Comparison of ENCODE assay signal across 8 cellular contexts in the genomic region with DNA sequence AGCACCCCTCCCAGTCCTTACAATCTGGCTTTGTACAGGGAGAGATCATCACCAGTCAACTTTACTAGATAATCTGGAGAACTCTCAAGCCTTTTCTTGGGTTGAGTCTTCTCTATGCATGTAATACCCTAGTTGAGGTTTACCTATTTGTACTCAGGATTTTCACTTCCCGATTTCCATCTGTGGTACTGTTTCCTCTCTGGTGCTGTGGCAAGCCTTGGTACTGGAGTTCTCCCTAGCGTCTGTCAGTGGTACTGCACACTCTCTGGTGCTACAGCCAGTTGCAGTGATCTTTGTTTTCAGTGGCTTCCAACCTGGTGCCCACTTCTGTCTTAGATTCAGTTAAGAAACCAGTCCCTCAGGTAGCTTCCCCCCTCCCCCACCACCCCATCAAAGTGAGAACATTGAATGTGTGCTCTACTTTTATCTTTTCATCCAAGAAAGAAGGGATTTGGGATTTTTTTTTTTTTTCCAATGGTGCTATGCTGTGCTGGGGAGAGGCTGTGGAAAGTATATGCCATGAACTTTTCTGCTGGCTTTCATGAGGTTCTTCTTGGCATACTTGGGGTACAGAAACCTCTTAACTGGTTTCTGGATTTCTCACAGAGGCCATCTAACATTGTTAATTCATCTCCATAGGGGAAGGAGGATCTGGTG.
DNase-seq lines count a peak whose midpoint lies in the region; ATAC-seq and TF ChIP-seq lines count a peak whose summit lies in the region.

No MANE protein-coding gene starts in this region.

- H3K27me3 Mint-ChIP-seq in CD4-positive, alpha-beta T cell: no peaks in the 10 kb centered on the region
- no peaks in the 10 kb centered on the region for H3K27me3 Mint-ChIP-seq in activated T-cell treated with anti-CD3 and anti-CD28 coated beads, Interleukin-2, amount 50 U/mL, for 72 hours (ENCODE audit: low read depth)

- no peaks in the 10 kb centered on the region for H3K9me3 Mint-ChIP-seq in CD4-positive, alpha-beta T cell
- no peaks in the 10 kb centered on the region for H3K9me3 Mint-ChIP-seq in activated T-cell treated with anti-CD3 and anti-CD28 coated beads, Interleukin-2, amount 50 U/mL, for 72 hours

- no peaks in the 10 kb centered on the region for H3K36me3 Mint-ChIP-seq in CD4-positive, alpha-beta T cell (ENCODE audit: low read depth)
- peaks cover 0 to 2% of the 10 kb centered on the region in 2 donors for H3K36me3 Mint-ChIP-seq in activated T-cell treated with anti-CD3 and anti-CD28 coated beads, Interleukin-2, amount 50 U/mL, for 72 hours (ENCODE audit: insufficient read depth in 2 of 2)

- H3K36me3 ChIP-seq in gastroesophageal sphincter: no peaks in the 10 kb centered on the region

- intact Hi-C loops in CD4-positive, alpha-beta T cell (cut with DNase I, micrococcal nuclease): loop anchor here in 1 of 2 experiments (5.0 kb wide), 1 partner anchor 46 kb away; no protein-coding TSS in a partner anchor
- intact Hi-C loops in sciatic nerve (cut with DNase I): no loop called here

- H3K4me1 Mint-ChIP-seq in CD4-positive, alpha-beta T cell (ENCODE audit: low read depth): no peaks in the 10 kb centered on the region
- peaks cover 18% of the 10 kb centered on the region for H3K4me1 Mint-ChIP-seq in activated T-cell treated with anti-CD3 and anti-CD28 coated beads, Interleukin-2, amount 50 U/mL, for 72 hours (ENCODE audit: low read depth)

- no peaks in the 10 kb centered on the region for H3K9me3 ChIP-seq in CD4-positive, alpha-beta T cell (ENCODE audit: control insufficient read depth, low read length)
- H3K9me3 ChIP-seq in gastroesophageal sphincter: no peaks in the 10 kb centered on the region

- H3K4me1 ChIP-seq in gastroesophageal sphincter: peaks cover 0 to 2% (median 0%) of the 10 kb centered on the region in 3 donors

- H3K4me3 Mint-ChIP-seq in CD4-positive, alpha-beta T cell: no peak overlapping the region
- H3K4me3 Mint-ChIP-seq in activated T-cell treated with anti-CD3 and anti-CD28 coated beads, Interleukin-2, amount 50 U/mL, for 72 hours: no peak overlapping the region

- no peaks in the 10 kb centered on the region for H3K27me3 ChIP-seq in CD4-positive, alpha-beta T cell (ENCODE audit: control insufficient read depth, insufficient read depth, low read length)
- no peaks in the 10 kb centered on the region for H3K27me3 ChIP-seq in gastroesophageal sphincter

- POLR2A ChIA-PET in CD4-positive, alpha-beta T cell (lab: Charles Lee): no interaction called here

- TF ChIP-seq CTCF in CD4-positive, alpha-beta T cell (IDR thresholded peaks at IDR 0.05): peak; percentile 89
- peak; percentile 63 to 73 (median 71) for TF ChIP-seq CTCF in gastroesophageal sphincter (IDR thresholded peaks at IDR 0.05)

- 13 to 100% methylated on average over 1 to 2 of the region's 2 CpGs for WGBS in gastroesophageal sphincter (ENCODE audit: low coverage in 1 of 2), 2 donors

- H3K27ac Mint-ChIP-seq in CD4-positive, alpha-beta T cell: no peak overlapping the region
- H3K27ac Mint-ChIP-seq in activated T-cell treated with anti-CD3 and anti-CD28 coated beads, Interleukin-2, amount 50 U/mL, for 72 hours: no peak overlapping the region

- CTCF ChIA-PET in CD4-positive, alpha-beta T cell (lab: Charles Lee): interaction anchor here (1.0 kb wide), 1 partner anchor 83 kb away, joined by 3 read pairs; no protein-coding TSS in a partner anchor

- TF ChIP-seq POLR2A in gastroesophageal sphincter (IDR thresholded peaks at IDR 0.05): no peak

- H3K27ac ChIP-seq in CD4-positive, alpha-beta T cell (ENCODE audit: low read depth, low read length): no peak overlapping the region
- H3K27ac ChIP-seq in gastroesophageal sphincter: no peak overlapping the region

- no peak overlapping the region for H3K4me3 ChIP-seq in gastroesophageal sphincter

- peak; percentile 39 to 62 (median 47) for DNase-seq in CD4-positive, alpha-beta T cell
- DNase-seq in RKO (ENCODE audit: low spot score): peak; percentile 69
- peak; percentile 70 to 72 for DNase-seq in activated T-cell treated with anti-CD3 and anti-CD28 coated beads, Interleukin-2, amount 50 U/mL, for 72 hours
- DNase-seq in sciatic nerve (ENCODE audit: low spot score): peak; percentile 72
- no peak for DNase-seq in HuH-7.5 (ENCODE audit: low spot score)

- ATAC-seq in CD4-positive, alpha-beta T cell (ENCODE audit: poor library complexity): peak; percentile 98
- peak; percentile 100 for ATAC-seq in GM19043 (IDR thresholded peaks at IDR 0.05; ENCODE audit: low read depth, unreplicated experiment)
- peak; percentile 100 for ATAC-seq in HG03139 (IDR thresholded peaks at IDR 0.05; ENCODE audit: unreplicated experiment)
- ATAC-seq in activated T-cell treated with anti-CD3 and anti-CD28 coated beads, Interleukin-2, amount 50 U/mL, for 72 hours (replicated peaks in 1 of 2): peak; percentile 79 to 91
- ATAC-seq in gastroesophageal sphincter: peak; percentile 61
- peak; percentile 71 for ATAC-seq in sciatic nerve

- no peak for TF ChIP-seq EP300 in gastroesophageal sphincter (IDR thresholded peaks at IDR 0.05)
